In genomic region chr3:132119531-132119930, GRCh38 we compare ENCODE assay signal across 26 cellular contexts.
"Had no signal": no experiment of that assay in that cellular context is flagged by ENCODE, and none has a peak within 500 bp of the region (broad histone marks: within the 10 kb centered on the region; RNA-seq: fewer than 3 reads in every experiment).

No MANE protein-coding gene starts in this region.

- H3K4me3 ChIP-seq: stomach, suprapubic skin, testis, thoracic aorta, thyroid gland, tibial artery, tibial nerve, transverse colon, upper lobe of left lung, upper lobe of right lung, uterus, vagina had no signal

- H3K9me3 ChIP-seq: testis, thoracic aorta, thyroid gland, transverse colon, upper lobe of left lung, upper lobe of right lung, uterus, vagina had no signal

- DNase-seq: stimulated activated CD4-positive, alpha-beta T cell treated with anti-CD3 and anti-CD28 coated beads, Interleukin-2, amount 100 ng/mL, for 48 hours; stimulated activated CD4-positive, alpha-beta T cell treated with anti-CD3 and anti-CD28 coated beads, Interleukin-4, amount 100 ng/mL, for 1 hour; stimulated activated CD4-positive, alpha-beta T cell treated with anti-CD3 and anti-CD28 coated beads, Interleukin-4, amount 100 ng/mL, for 24 hours; stimulated activated CD4-positive, alpha-beta T cell treated with anti-CD3 and anti-CD28 coated beads, Interleukin-4, amount 100 ng/mL, for 4 hours; stimulated activated CD8-positive, alpha-beta memory T cell treated with anti-CD3 and anti-CD28 coated beads, Interleukin-4, amount 100 ng/mL, for 48 hours; stimulated activated naive B cell treated with anti-CD40 and anti-IgM and Interleukin-4, amounts not matched to agents 10 μg/mL and 1 μg/mL and 100 μg/mL, for 72 hours; stimulated activated naive CD4-positive, alpha-beta T cell; stimulated activated naive CD4-positive, alpha-beta T cell treated with Interleukin-2 at 50 U/mL for 16 hours; stimulated activated naive CD8-positive, alpha-beta T cell treated with anti-CD3 and anti-CD28 coated beads, Interleukin-15, amount 100 ng/mL, for 72 hours; stimulated activated naive CD8-positive, alpha-beta T cell treated with anti-CD3 and anti-CD28 coated beads, Interleukin-15, Interleukin-2, amounts not matched to agents 100 U/mL and 50 U/mL, for 24 hours; stomach; substantia nigra; thyroid gland; tibial artery; transverse colon; trophoblast cell; upper lobe of left lung; upper lobe of right lung; uterus had no signal

- H3K27ac ChIP-seq: stomach, suprapubic skin, testis, thoracic aorta, thyroid gland, tibial artery, tibial nerve, transverse colon, upper lobe of left lung, upper lobe of right lung, uterus, vagina had no signal

- H3K36me3 ChIP-seq: stomach, suprapubic skin, thoracic aorta, thyroid gland, tibial artery, tibial nerve, transverse colon, upper lobe of left lung, upper lobe of right lung, uterus, vagina had no signal

- H3K4me1 ChIP-seq: stomach, suprapubic skin, testis, thyroid gland, tibial artery, tibial nerve, transverse colon, upper lobe of left lung, upper lobe of right lung, uterus, vagina had no signal

- ATAC-seq: stimulated activated effector memory CD8-positive, alpha-beta T cell treated with anti-CD3 and anti-CD28 coated beads, Interleukin-12 subunit alpha, Interleukin-12 subunit beta, amount 100 ng/mL, for 72 hours; stimulated activated memory B cell treated with anti-CD40 and anti-IgM and Interleukin-4, amounts not matched to agents 10 μg/mL and 1 μg/mL and 100 μg/mL, for 72 hours; stimulated activated naive B cell treated with anti-CD40 and anti-IgM and Interleukin-4, amounts not matched to agents 10 μg/mL and 1 μg/mL and 100 μg/mL, for 72 hours; stimulated activated naive CD8-positive, alpha-beta T cell treated with anti-CD3 and anti-CD28 coated beads, Interleukin-15, amount 100 ng/mL, for 72 hours; stimulated activated naive CD8-positive, alpha-beta T cell treated with anti-CD3 and anti-CD28 coated beads, Interleukin-15, Interleukin-2, amounts not matched to agents 100 U/mL and 50 U/mL, for 24 hours; upper lobe of right lung had no signal

- H3K27me3 ChIP-seq: stomach, suprapubic skin, testis, thyroid gland, tibial artery, tibial nerve, transverse colon, upper lobe of left lung, upper lobe of right lung, uterus, vagina had no signal
